8 cellular contexts compared by ENCODE assay signal in genomic region chr1:160834945-160835565, GRCh38. TPM values are rescaled to one million over a fixed set of nuclear protein-coding genes. Genes with fewer than 3 reads are reported as not detected.
DNase-seq lines count a peak whose midpoint lies in the region; FAIRE-seq and TF ChIP-seq lines count a peak whose summit lies in the region.

No MANE protein-coding gene starts in this region.

- H3K27ac ChIP-seq in parathyroid adenoma: no peak overlapping the region

- H3K36me3 Mint-ChIP-seq in endothelial cell (ENCODE audit: low read depth, unreplicated experiment): no peaks in the 10 kb centered on the region

- H3K9me3 ChIP-seq in parathyroid adenoma (ENCODE audit: control insufficient read depth, low read length): no peaks in the 10 kb centered on the region

- FAIRE-seq in RCC 7860 (lab: Jason Lieb, UNC): no peak

- no peaks in the 10 kb centered on the region for H3K9me3 Mint-ChIP-seq in endothelial cell (ENCODE audit: unreplicated experiment)

- no peak overlapping the region for H3K27ac Mint-ChIP-seq in endothelial cell (ENCODE audit: unreplicated experiment)

- no peaks in the 10 kb centered on the region for H3K27me3 ChIP-seq in parathyroid adenoma (ENCODE audit: control insufficient read depth, insufficient read depth, low read length)

- no peak overlapping the region for H2AFZ ChIP-seq in parathyroid adenoma

- H3K4me3 ChIP-seq in parathyroid adenoma (ENCODE audit: low read depth, low read length): no peak overlapping the region

- no peaks in the 10 kb centered on the region for H3K79me2 ChIP-seq in parathyroid adenoma

- DNase-seq in NOMO-1 treated with DMSO at 0.1 percent for 48 hours (lab: John Stamatoyannopoulos, UW; ENCODE audit: unreplicated experiment) (peak; percentile 57), NOMO-1 treated with dmso at 0.1 percent for 144 hours (lab: John Stamatoyannopoulos, UW; ENCODE audit: unreplicated experiment) (no peak), Kasumi-1 (lab: John Stamatoyannopoulos, UW) (peak; percentile 61 to 68), T-helper 22 cell (ENCODE audit: low read depth) (peak; percentile 13), endothelial cell (ENCODE audit: low spot score) (peak; percentile 58), RCC 7860 (ENCODE audit: low spot score) (no peak), NCI-H774 (lab: John Stamatoyannopoulos, UW) (no peak)

- TF ChIP-seq CTCF in endothelial cell (IDR thresholded peaks at IDR 0.05; ENCODE audit: unreplicated experiment) (peak; percentile 87), parathyroid adenoma (IDR thresholded peaks at IDR 0.05) (peak; percentile 63)

- peaks cover 2% of the 10 kb centered on the region for H3K27me3 Mint-ChIP-seq in endothelial cell (ENCODE audit: unreplicated experiment)

- no peak overlapping the region for H3K4me2 ChIP-seq in parathyroid adenoma (ENCODE audit: low read length)

- H3K9ac ChIP-seq in parathyroid adenoma: no peak overlapping the region

- no peak overlapping the region for H3K4me3 Mint-ChIP-seq in endothelial cell (ENCODE audit: unreplicated experiment)

- H3K36me3 ChIP-seq in parathyroid adenoma (ENCODE audit: control insufficient read depth, insufficient read depth, low read length): no peaks in the 10 kb centered on the region

- peaks cover 35% of the 10 kb centered on the region for H3K4me1 Mint-ChIP-seq in endothelial cell (ENCODE audit: unreplicated experiment)

- no peaks in the 10 kb centered on the region for H3K4me1 ChIP-seq in parathyroid adenoma

RNA-seq across cellular contexts. Expression of gene CD244, which starts 27.6 kb away (rescaled TPM):
- 0.31 TPM for total RNA-seq in endothelial cell (ENCODE audit: unreplicated experiment)

RNA-seq across cellular contexts. Expression of gene LY9, which starts 39.1 kb away (rescaled TPM):
- not detected for total RNA-seq in endothelial cell (ENCODE audit: unreplicated experiment)

RNA-seq across cellular contexts. Expression of gene ITLN1, which starts 49.9 kb away (rescaled TPM):
- total RNA-seq in endothelial cell (ENCODE audit: unreplicated experiment): not detected

Comparison
In these comparisons a context has a peak if more than half of its experiments do, and no peak if none do; other contexts are left out.
1. DNase-seq: peak in NOMO-1 treated with DMSO at 0.1 percent for 48 hours (single experiment), Kasumi-1 (2 of 2), T-helper 22 cell (single experiment) and endothelial cell (single experiment); none in NOMO-1 treated with dmso at 0.1 percent for 144 hours (single experiment), RCC 7860 (single experiment) and NCI-H774 (single experiment).